ENCODE assay signal across 25 cellular contexts in the genomic region with DNA sequence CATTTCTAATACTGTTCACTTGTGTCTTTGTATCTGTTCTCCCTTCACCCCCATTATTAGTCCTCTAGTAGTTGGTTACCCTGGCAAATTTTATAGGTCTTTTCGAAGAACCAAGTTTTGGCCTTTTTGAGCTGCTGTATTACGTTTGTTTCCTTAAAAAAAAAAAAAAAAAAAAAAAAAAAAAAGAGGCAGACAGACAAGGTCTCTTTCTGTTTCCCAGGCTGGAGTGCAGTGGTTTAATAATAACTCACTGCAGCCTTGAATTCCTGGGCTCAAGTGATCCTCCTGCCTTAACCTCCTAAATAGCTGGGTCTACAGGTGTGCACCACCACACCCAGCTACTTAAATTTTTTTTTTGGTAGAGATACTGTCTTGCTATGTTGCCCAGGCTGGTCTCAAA. TPM values are rescaled to one million over a fixed set of nuclear protein-coding genes. Genes with fewer than 3 reads are reported as not detected.
A peak's percentile ranks its signal among the peaks of the same experiment; 100 is the strongest.
DNase-seq lines count a peak whose midpoint lies in the region; ATAC-seq and TF ChIP-seq lines count a peak whose summit lies in the region.
"Had no signal": no experiment of that assay in that cellular context is flagged by ENCODE, and none has a peak within 500 bp of the region (broad histone marks: within the 10 kb centered on the region; RNA-seq: fewer than 3 reads in every experiment).

No MANE protein-coding gene starts in this region.

- peaks cover 14% of the 10 kb centered on the region for H3K27me3 Mint-ChIP-seq in T-helper 1 cell treated with Interleukin-12 subunit alpha and Interleukin-12 subunit beta and Interleukin-4 antibody, amounts not matched to agents 30 μg/mL and 1 μg/mL, for 36 hours (ENCODE audit: low read depth)
- H3K27me3 Mint-ChIP-seq in activated T-cell treated with anti-CD3 and anti-CD28 coated beads, Interleukin-2, amount 50 U/mL, for 72 hours (ENCODE audit: low read depth): peaks cover 44% of the 10 kb centered on the region
- peaks cover 24% of the 10 kb centered on the region for H3K27me3 Mint-ChIP-seq in activated naive CD8-positive, alpha-beta T cell treated with anti-CD3 and anti-CD28 coated beads for 36 hours
- H3K27me3 Mint-ChIP-seq in osteocyte (ENCODE audit: unreplicated experiment): peaks cover 62% of the 10 kb centered on the region

- H2AFZ ChIP-seq in PC-3 (ENCODE audit: low read length): peak overlapping the region; percentile 29; the same call in 1 of the 2 replicates

- no peak for DNase-seq in T-helper 1 cell
- DNase-seq in activated T-cell treated with anti-CD3 and anti-CD28 coated beads, Interleukin-2, amount 50 U/mL, for 72 hours: no peak
- no peak for DNase-seq in activated T-cell treated with anti-CD3 and anti-CD28 coated beads for 4 hours
- DNase-seq in PC-3: no peak
- no peak for DNase-seq in activated naive CD8-positive, alpha-beta T cell treated with anti-CD3 and anti-CD28 coated beads for 36 hours
- DNase-seq in stimulated activated naive CD4-positive, alpha-beta T cell (lab: John Stamatoyannopoulos, UW): no peak
- DNase-seq in osteocyte (ENCODE audit: extremely low spot score, unreplicated experiment): no peak
- DNase-seq: C1 segment of cervical spinal cord; CD8-positive, alpha-beta T cell; DMS153; H7; MG63; NCI-H1417; NCI-H187; NCI-H446; NCI-H526; OCI-M1; Right ventricle myocardium superior had no signal

- POLR2A ChIA-PET in PC-3 (lab: Charles Lee; ENCODE audit: unreplicated experiment): no interaction called here

- peaks cover 5% of the 10 kb centered on the region for H3K36me3 Mint-ChIP-seq in T-helper 1 cell treated with Interleukin-12 subunit alpha and Interleukin-12 subunit beta and Interleukin-4 antibody, amounts not matched to agents 30 μg/mL and 1 μg/mL, for 36 hours (ENCODE audit: low read depth)
- H3K36me3 Mint-ChIP-seq in activated T-cell treated with anti-CD3 and anti-CD28 coated beads, Interleukin-2, amount 50 U/mL, for 72 hours (ENCODE audit: insufficient read depth in 2 of 2): peaks cover 0 to 2% of the 10 kb centered on the region in 2 donors
- H3K36me3 Mint-ChIP-seq in activated naive CD8-positive, alpha-beta T cell treated with anti-CD3 and anti-CD28 coated beads for 36 hours: no peaks in the 10 kb centered on the region
- H3K36me3 Mint-ChIP-seq in osteocyte (ENCODE audit: unreplicated experiment): no peaks in the 10 kb centered on the region
- H3K36me3 Mint-ChIP-seq: CD8-positive, alpha-beta T cell had no signal

- no TSS peak for BruUV-seq in PC-3 (replicated peaks; lab: Mats Ljungman, UMichigan)

- H3K9me3 Mint-ChIP-seq in T-helper 1 cell treated with Interleukin-12 subunit alpha and Interleukin-12 subunit beta and Interleukin-4 antibody, amounts not matched to agents 30 μg/mL and 1 μg/mL, for 36 hours: peaks cover 10% of the 10 kb centered on the region
- peaks cover 0 to 3% of the 10 kb centered on the region in 2 donors for H3K9me3 Mint-ChIP-seq in activated T-cell treated with anti-CD3 and anti-CD28 coated beads, Interleukin-2, amount 50 U/mL, for 72 hours
- no peaks in the 10 kb centered on the region for H3K9me3 Mint-ChIP-seq in activated naive CD8-positive, alpha-beta T cell treated with anti-CD3 and anti-CD28 coated beads for 36 hours
- no peaks in the 10 kb centered on the region for H3K9me3 Mint-ChIP-seq in osteocyte (ENCODE audit: unreplicated experiment)
- H3K9me3 Mint-ChIP-seq: CD8-positive, alpha-beta T cell had no signal

- peaks cover 23% of the 10 kb centered on the region for H3K4me1 Mint-ChIP-seq in T-helper 1 cell treated with Interleukin-12 subunit alpha and Interleukin-12 subunit beta and Interleukin-4 antibody, amounts not matched to agents 30 μg/mL and 1 μg/mL, for 36 hours (ENCODE audit: low read depth)
- peaks cover 34% of the 10 kb centered on the region for H3K4me1 Mint-ChIP-seq in activated T-cell treated with anti-CD3 and anti-CD28 coated beads, Interleukin-2, amount 50 U/mL, for 72 hours (ENCODE audit: low read depth)
- H3K4me1 Mint-ChIP-seq in activated naive CD8-positive, alpha-beta T cell treated with anti-CD3 and anti-CD28 coated beads for 36 hours: peaks cover 8% of the 10 kb centered on the region
- H3K4me1 Mint-ChIP-seq in osteocyte (ENCODE audit: unreplicated experiment): no peaks in the 10 kb centered on the region

- intact Hi-C loops in PC-3 (cut with micrococcal nuclease): loop anchor here (2.0 to 10.0 kb wide), 3 partner anchors 50 to 164 kb away; a partner anchor contains a TSS

- H3K79me2 ChIP-seq in PC-3 (ENCODE audit: low read length): no peaks in the 10 kb centered on the region

- CTCF ChIA-PET in PC-3 (lab: Charles Lee): no interaction called here

- no peaks in the 10 kb centered on the region for H3K36me3 ChIP-seq in PC-3 (ENCODE audit: low read depth, low read length)
- H3K36me3 ChIP-seq: MG63 had no signal

- peak overlapping the region; percentile 28; the same call in 1 of the 2 replicates for H3K4me3 ChIP-seq in PC-3 (ENCODE audit: low read length)
- H3K4me3 ChIP-seq: K562, MG63 had no signal

- H3K4me2 ChIP-seq in PC-3 (ENCODE audit: low read length): peak overlapping the region; percentile 72

- TF ChIP-seq CTCF in PC-3 (conservative IDR thresholded peaks at IDR 0.05; ENCODE audit: low read depth, low read length): no peak
- no peak for TF ChIP-seq CTCF in osteocyte (IDR thresholded peaks at IDR 0.05)

- peaks cover 12% of the 10 kb centered on the region for H3F3A ChIP-seq in PC-3 (ENCODE audit: low read length, unreplicated experiment)

- H3K4me3 Mint-ChIP-seq in T-helper 1 cell treated with Interleukin-12 subunit alpha and Interleukin-12 subunit beta and Interleukin-4 antibody, amounts not matched to agents 30 μg/mL and 1 μg/mL, for 36 hours: peak overlapping the region; percentile 25
- H3K4me3 Mint-ChIP-seq in activated T-cell treated with anti-CD3 and anti-CD28 coated beads, Interleukin-2, amount 50 U/mL, for 72 hours: peak overlapping the region; percentile 70 to 71
- H3K4me3 Mint-ChIP-seq in activated naive CD8-positive, alpha-beta T cell treated with anti-CD3 and anti-CD28 coated beads for 36 hours: no peak overlapping the region
- H3K4me3 Mint-ChIP-seq in osteocyte (ENCODE audit: unreplicated experiment): no peak overlapping the region
- H3K4me3 Mint-ChIP-seq: CD8-positive, alpha-beta T cell had no signal

- peak overlapping the region; percentile 30 for H3K9ac ChIP-seq in PC-3 (ENCODE audit: low read length)

- H3K9me2 ChIP-seq in PC-3 (replicated peaks; ENCODE audit: low read length): no peaks in the 10 kb centered on the region

- no peaks in the 10 kb centered on the region for H3K27me3 ChIP-seq in PC-3 (ENCODE audit: low read length)

- peaks cover 36% of the 10 kb centered on the region for H3K4me1 ChIP-seq in PC-3 (ENCODE audit: insufficient read depth, low read length)

- H4K20me1 ChIP-seq in PC-3 (ENCODE audit: low read length): no peaks in the 10 kb centered on the region

- no peaks in the 10 kb centered on the region for H3K9me3 ChIP-seq in PC-3 (ENCODE audit: low read length)
- H3K9me3 ChIP-seq: MG63 had no signal

- no peak for ATAC-seq in activated T-cell treated with anti-CD3 and anti-CD28 coated beads, Interleukin-2, amount 50 U/mL, for 72 hours (replicated peaks in 1 of 2)
- no peak for ATAC-seq in PC-3
- ATAC-seq: CD8-positive, alpha-beta T cell; HepG2; K562 had no signal

- H3K27ac Mint-ChIP-seq in T-helper 1 cell treated with Interleukin-12 subunit alpha and Interleukin-12 subunit beta and Interleukin-4 antibody, amounts not matched to agents 30 μg/mL and 1 μg/mL, for 36 hours: peak overlapping the region; percentile 41
- peak overlapping the region; percentile 83 for H3K27ac Mint-ChIP-seq in activated T-cell treated with anti-CD3 and anti-CD28 coated beads, Interleukin-2, amount 50 U/mL, for 72 hours
- H3K27ac Mint-ChIP-seq in activated naive CD8-positive, alpha-beta T cell treated with anti-CD3 and anti-CD28 coated beads for 36 hours: peak overlapping the region; percentile 28
- H3K27ac Mint-ChIP-seq in osteocyte (ENCODE audit: unreplicated experiment): no peak overlapping the region
- H3K27ac Mint-ChIP-seq: CD8-positive, alpha-beta T cell had no signal

- peak overlapping the region; percentile 90 for H3K27ac ChIP-seq in PC-3 (ENCODE audit: low read length)
- H3K27ac ChIP-seq: 22Rv1 had no signal

RNA-seq across cellular contexts. Expression of a gene that starts 20.9 kb away (rescaled TPM):
- total RNA-seq in activated T-cell treated with anti-CD3 and anti-CD28 coated beads, Interleukin-2, amount 50 U/mL, for 72 hours: 1 to 10 TPM; 1.0 to 1.1 TPM
- total RNA-seq in PC-3 (2014; rRNA removed) (not detected in 2 replicates), osteocyte (not detected in 2 replicates)
- total RNA-seq in activated naive CD8-positive, alpha-beta T cell treated with anti-CD3 and anti-CD28 coated beads for 36 hours: not detected
- total RNA-seq: CD8-positive, alpha-beta T cell; G401; H7; HepG2; K562; LHCN-M2; Right ventricle myocardium superior; RPMI7951 had no signal

RNA-seq across cellular contexts. Expression of a gene that starts 46.6 kb away (rescaled TPM):
- total RNA-seq in activated T-cell treated with anti-CD3 and anti-CD28 coated beads, Interleukin-2, amount 50 U/mL, for 72 hours: 10 to 100 TPM; 15.8 to 25.9 TPM
- total RNA-seq in PC-3 (2014; rRNA removed) (6.5 and 12.9 TPM in 2 replicates), osteocyte (19.6 and 24.3 TPM in 2 replicates)
- 10 to 100 TPM; 14.4 to 15.6 TPM for total RNA-seq in activated naive CD8-positive, alpha-beta T cell treated with anti-CD3 and anti-CD28 coated beads for 36 hours

Comparison
In these comparisons a context has a peak if more than half of its experiments do, and no peak if none do; other contexts are left out.
1. H3K4me3 Mint-ChIP-seq: peak in T-helper 1 cell treated with Interleukin-12 subunit alpha and Interleukin-12 subunit beta and Interleukin-4 antibody, amounts not matched to agents 30 μg/mL and 1 μg/mL, for 36 hours (single experiment) and activated T-cell treated with anti-CD3 and anti-CD28 coated beads, Interleukin-2, amount 50 U/mL, for 72 hours (2 of 2); none in activated naive CD8-positive, alpha-beta T cell treated with anti-CD3 and anti-CD28 coated beads for 36 hours (single experiment) and osteocyte (single experiment).